ENCODE assay signal across 8 cellular contexts in the genomic region with DNA sequence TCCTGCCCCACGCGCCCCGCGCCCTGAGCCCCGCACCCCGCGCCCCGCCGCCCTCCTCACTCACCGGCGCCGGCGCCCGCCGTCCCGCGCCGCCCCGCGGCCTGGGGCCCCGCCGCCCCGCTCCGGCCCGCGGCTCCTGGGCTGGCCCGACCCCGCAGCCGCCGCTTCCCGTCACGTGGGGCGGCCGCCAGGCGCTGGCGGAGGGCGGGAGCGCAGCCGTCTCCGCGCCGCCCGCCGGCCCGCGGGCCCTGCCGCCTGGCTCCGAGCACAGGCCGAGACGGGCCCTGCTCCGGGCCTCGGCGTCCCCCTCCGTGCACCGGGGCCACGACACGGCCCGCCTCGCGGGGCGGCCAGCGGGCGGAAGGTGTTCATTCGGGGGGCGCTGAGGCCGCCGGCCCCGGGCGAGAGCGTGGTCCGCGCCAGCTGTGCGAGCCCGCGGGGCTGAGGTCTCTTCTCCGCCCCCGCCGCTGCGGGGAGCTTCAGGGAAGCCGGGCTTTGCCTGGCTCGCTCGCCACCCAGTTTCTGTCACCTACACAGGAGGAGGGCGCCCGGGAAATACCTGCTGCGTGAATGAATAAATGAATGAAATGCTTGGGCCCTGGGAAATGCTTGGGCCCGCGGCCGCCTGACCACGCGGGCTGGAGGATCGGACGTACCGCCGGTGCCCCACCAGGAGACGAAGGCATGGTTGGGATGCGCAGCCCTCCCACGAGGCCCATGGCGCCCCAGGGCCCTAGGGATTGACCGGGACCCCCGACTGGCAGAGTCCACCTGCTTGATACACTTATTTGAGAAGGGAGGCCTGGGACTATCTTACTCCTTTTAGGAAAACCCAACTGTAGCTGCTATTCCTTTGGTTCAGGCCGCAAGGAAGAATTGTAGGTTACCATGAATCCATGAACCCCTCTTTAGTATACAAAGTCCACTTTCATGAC. TPM values are rescaled to one million over a fixed set of nuclear protein-coding genes. Genes with fewer than 3 reads are reported as not detected.
DNase-seq lines count a peak whose midpoint lies in the region; ATAC-seq and TF ChIP-seq lines count a peak whose summit lies in the region.

A gene with protein sequence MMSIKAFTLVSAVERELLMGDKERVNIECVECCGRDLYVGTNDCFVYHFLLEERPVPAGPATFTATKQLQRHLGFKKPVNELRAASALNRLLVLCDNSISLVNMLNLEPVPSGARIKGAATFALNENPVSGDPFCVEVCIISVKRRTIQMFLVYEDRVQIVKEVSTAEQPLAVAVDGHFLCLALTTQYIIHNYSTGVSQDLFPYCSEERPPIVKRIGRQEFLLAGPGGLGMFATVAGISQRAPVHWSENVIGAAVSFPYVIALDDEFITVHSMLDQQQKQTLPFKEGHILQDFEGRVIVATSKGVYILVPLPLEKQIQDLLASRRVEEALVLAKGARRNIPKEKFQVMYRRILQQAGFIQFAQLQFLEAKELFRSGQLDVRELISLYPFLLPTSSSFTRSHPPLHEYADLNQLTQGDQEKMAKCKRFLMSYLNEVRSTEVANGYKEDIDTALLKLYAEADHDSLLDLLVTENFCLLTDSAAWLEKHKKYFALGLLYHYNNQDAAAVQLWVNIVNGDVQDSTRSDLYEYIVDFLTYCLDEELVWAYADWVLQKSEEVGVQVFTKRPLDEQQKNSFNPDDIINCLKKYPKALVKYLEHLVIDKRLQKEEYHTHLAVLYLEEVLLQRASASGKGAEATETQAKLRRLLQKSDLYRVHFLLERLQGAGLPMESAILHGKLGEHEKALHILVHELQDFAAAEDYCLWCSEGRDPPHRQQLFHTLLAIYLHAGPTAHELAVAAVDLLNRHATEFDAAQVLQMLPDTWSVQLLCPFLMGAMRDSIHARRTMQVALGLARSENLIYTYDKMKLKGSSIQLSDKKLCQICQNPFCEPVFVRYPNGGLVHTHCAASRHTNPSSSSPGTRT (minus strand): TSS at position 175 of the 935 bp plus-strand sequence. CDS start 21,434 bp downstream, outside the sequence.

- TF ChIP-seq POLR2A in gastroesophageal sphincter (IDR thresholded peaks at IDR 0.05): peak in 1 of 2 donors; percentile 63

- no peak for TF ChIP-seq EP300 in gastroesophageal sphincter (IDR thresholded peaks at IDR 0.05)

- TF ChIP-seq CTCF in RWPE1 (conservative IDR thresholded peaks at IDR 0.05; ENCODE audit: low read depth): no peak
- TF ChIP-seq CTCF in gastroesophageal sphincter (IDR thresholded peaks at IDR 0.05): peak in 2 of 4 experiments; percentile 14 to 28
- TF ChIP-seq CTCF in tibial artery (IDR thresholded peaks at IDR 0.05): no peak

- intact Hi-C loops in tibial artery (cut with DNase I; ENCODE audit: low total_unique reads): no loop called here

- no peaks in the 10 kb centered on the region for H3K9me3 ChIP-seq in CD8-positive, alpha-beta memory T cell (ENCODE audit: low read length)
- H3K9me3 ChIP-seq in gastroesophageal sphincter (no peaks in the 10 kb centered on the region), tibial artery (no peaks in the 10 kb centered on the region)

- H3K36me3 ChIP-seq in CD8-positive, alpha-beta memory T cell (ENCODE audit: insufficient read depth, low read length): no peaks in the 10 kb centered on the region
- H3K36me3 ChIP-seq in gastroesophageal sphincter: peaks cover 0 to 3% of the 10 kb centered on the region in 2 donors
- peaks cover 0 to 6% (median 0%) of the 10 kb centered on the region in 3 donors for H3K36me3 ChIP-seq in tibial artery

- peak within 1 kb of the TSS; percentile 94 to 100 (median 96) for H3K27ac Mint-ChIP-seq in CD8-positive, alpha-beta memory T cell

- peak within 1 kb of the TSS; percentile 87 for H3K4me3 ChIP-seq in CD8-positive, alpha-beta memory T cell (ENCODE audit: low read length)
- H3K4me3 ChIP-seq in gastroesophageal sphincter (peak within 1 kb of the TSS; percentile 75 to 98), tibial artery (peak within 1 kb of the TSS; percentile 74 to 91)

- H3K4me3 Mint-ChIP-seq in CD8-positive, alpha-beta memory T cell: peak within 1 kb of the TSS; percentile 84 to 96 (median 92)

- H3K36me3 Mint-ChIP-seq in CD8-positive, alpha-beta memory T cell: peaks cover 0 to 15% (median 2%) of the 10 kb centered on the region in 3 donors

- no peaks in the 10 kb centered on the region for H3K27me3 ChIP-seq in CD8-positive, alpha-beta memory T cell (ENCODE audit: insufficient read depth, low read length, poor library complexity, severe bottlenecking)
- H3K27me3 ChIP-seq in gastroesophageal sphincter: no peaks in the 10 kb centered on the region
- no peaks in the 10 kb centered on the region for H3K27me3 ChIP-seq in tibial artery

- POLR2A ChIA-PET in CD8-positive, alpha-beta memory T cell (lab: Charles Lee): interaction anchor here (0.5 to 1.7 kb wide), 5 partner anchors 8 to 1121 kb away, joined by 3 to 21 read pairs (median 4); partner anchors contain the start of gene C2orf49
- POLR2A ChIA-PET in RWPE1 (lab: Yijun Ruan, JAX; ENCODE audit: low non-redundant PET): no interaction called here

- H3K27ac ChIP-seq in CD8-positive, alpha-beta memory T cell (ENCODE audit: low read depth, low read length): peak within 1 kb of the TSS; percentile 85
- H3K27ac ChIP-seq in RWPE1 (peak within 1 kb of the TSS; percentile 86), gastroesophageal sphincter (peak within 1 kb of the TSS; percentile 89 to 93 (median 91)), tibial artery (peak within 1 kb of the TSS; percentile 85 to 86)

- CTCF ChIA-PET in CD8-positive, alpha-beta memory T cell (lab: Charles Lee): interaction anchor here (1.1 to 1.2 kb wide), 3 partner anchors 10 to 38 kb away, joined by 3 to 4 read pairs (median 3); no protein-coding TSS in a partner anchor
- CTCF ChIA-PET in RWPE1 (lab: Yijun Ruan, JAX): interaction anchor here (0.6 to 1.0 kb wide), 3 partner anchors 11 to 1236 kb away, joined by 3 read pairs; no protein-coding TSS in a partner anchor

- DNase-seq in CD8-positive, alpha-beta memory T cell: peak; percentile 44 to 71 (median 71)
- DNase-seq in RWPE1 (ENCODE audit: low spot score) (peak; percentile 55), nucleus accumbens (lab: John Stamatoyannopoulos, UW) (peak in 38 of 56 donors; percentile 18 to 73 (median 44)), tibial artery (peak; percentile 21 to 71)
- DNase-seq in activated gamma-delta T cell treated with anti-CD3 and anti-CD28 coated beads, Interleukin-2, amount 50 U/mL, for 16 hours (ENCODE audit: low read depth): peak; percentile 7

- peak; percentile 71 for ATAC-seq in GM19395 (IDR thresholded peaks at IDR 0.05; ENCODE audit: unreplicated experiment)
- peak; percentile 65 for ATAC-seq in HG03460 (IDR thresholded peaks at IDR 0.05; ENCODE audit: unreplicated experiment)
- ATAC-seq in gastroesophageal sphincter: peak; percentile 92

- H3K9me3 Mint-ChIP-seq in CD8-positive, alpha-beta memory T cell: no peaks in the 10 kb centered on the region

- 100% methylated on average over 1 of the region's 101 CpGs; no CpG with 5 or more reads in 1 of the 2 donors for WGBS in gastroesophageal sphincter (ENCODE audit: low coverage in 1 of 2), 2 donors

- peaks cover 39 to 56% (median 55%) of the 10 kb centered on the region in 3 donors for H3K4me1 Mint-ChIP-seq in CD8-positive, alpha-beta memory T cell

- peaks cover 29% of the 10 kb centered on the region for H3K4me1 ChIP-seq in CD8-positive, alpha-beta memory T cell (ENCODE audit: insufficient read depth, low read length)
- H3K4me1 ChIP-seq in gastroesophageal sphincter: peaks cover 0 to 41% (median 7%) of the 10 kb centered on the region in 3 donors
- H3K4me1 ChIP-seq in tibial artery: peaks cover 0 to 30% (median 23%) of the 10 kb centered on the region in 4 donors

- no peaks in the 10 kb centered on the region for H3K27me3 Mint-ChIP-seq in CD8-positive, alpha-beta memory T cell

RNA-seq across cellular contexts. Expression of the gene that starts here (rescaled TPM):
- 10 to 100 TPM; 30.8 to 32.1 TPM for total RNA-seq in CD8-positive, alpha-beta memory T cell
- 30.8 TPM for polyA plus RNA-seq in CD8-positive, alpha-beta memory T cell
- total RNA-seq in gastroesophageal sphincter: 10 to 100 TPM; 28.3 to 31.5 (median 29.7) TPM

Comparison
In these comparisons a context has a peak if more than half of its experiments do, and no peak if none do; other contexts are left out.
1. Peak in every context shown above with its lines: DNase-seq, ATAC-seq, H3K4me3 ChIP-seq and H3K27ac ChIP-seq.
2. DNase-seq: peak in every context shown above with its lines; median percentile 71 in CD8-positive, alpha-beta memory T cell; 55 in RWPE1; 46 in tibial artery; 44 in nucleus accumbens; 7 in activated gamma-delta T cell treated with anti-CD3 and anti-CD28 coated beads, Interleukin-2, amount 50 U/mL, for 16 hours.